Comparison of ENCODE assay signal across 16 cellular contexts in the genomic region with DNA sequence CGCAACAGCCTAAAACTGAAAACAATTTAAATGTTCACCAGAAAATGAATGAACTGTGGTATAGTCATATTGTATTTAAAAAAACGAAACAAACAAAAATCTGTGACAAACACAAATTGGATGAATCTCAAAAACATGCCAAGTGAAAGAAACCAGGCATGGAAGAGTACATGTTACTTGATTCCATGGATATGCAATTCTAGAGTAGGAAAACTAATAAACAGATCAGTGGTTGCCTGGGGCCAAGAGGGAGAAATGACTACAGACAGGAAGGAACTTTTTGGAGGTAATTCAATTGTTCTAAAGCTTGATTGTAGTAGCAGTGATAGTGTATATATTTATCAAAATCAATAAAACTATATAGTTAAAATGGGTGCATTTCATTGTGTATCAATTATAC.
"Had no signal": no experiment of that assay in that cellular context is flagged by ENCODE, and none has a peak within 500 bp of the region (broad histone marks: within the 10 kb centered on the region; RNA-seq: fewer than 3 reads in every experiment).

No MANE protein-coding gene starts in this region.

- DNase-seq: activated B cell treated with CpG ODN at 0.5 μM for 24 hours; activated CD4-positive, alpha-beta T cell treated with anti-CD3 and anti-CD28 coated beads, Interleukin-2, amount 10 ng/mL, durations not matched to agents 24 days and 14 days; activated naive CD4-positive, alpha-beta T cell; activated naive CD8-positive, alpha-beta T cell treated with anti-CD3 and anti-CD28 coated beads, Interleukin-2, amount 50 U/mL, for 24 hours; activated T-cell treated with anti-CD3 and anti-CD28 coated beads for 4 hours; effector CD4-positive, alpha-beta T cell; islet precursor cell; naive B cell; ovary; sigmoid colon; spleen; T-helper 17 cell; upper lobe of left lung had no signal

- H3K27ac ChIP-seq: neural progenitor cell, ovary, sigmoid colon, SK-N-MC, spleen, upper lobe of left lung had no signal

- H3K4me2 ChIP-seq: neural progenitor cell had no signal

- H2AFZ ChIP-seq: neural progenitor cell had no signal

- H3K4me3 ChIP-seq: lung, neural progenitor cell, ovary, sigmoid colon, SK-N-MC, spleen, upper lobe of left lung had no signal

- ATAC-seq: activated naive CD8-positive, alpha-beta T cell treated with anti-CD3 and anti-CD28 coated beads, Interleukin-2, amount 50 U/mL, for 24 hours; T-helper 17 cell had no signal

- H3K27me3 ChIP-seq: neural progenitor cell, ovary, sigmoid colon, spleen, upper lobe of left lung had no signal

- H3K9me3 ChIP-seq: ovary, sigmoid colon had no signal

- H3K36me3 ChIP-seq: neural progenitor cell, ovary, sigmoid colon had no signal

- H3K9ac ChIP-seq: neural progenitor cell had no signal
